Comparison of ENCODE assay signal across 1 cellular context in genomic region chr20:324177-325042, GRCh38.
TF ChIP-seq lines count a peak whose summit lies in the region.

No MANE protein-coding gene starts in this region.

TF ChIP-seq in HepG2, 621 proteins besides CTCF, POLR2A, EP300 and RAD21 (continued from another document and continues in another):
- TF ChIP-seq ZNF687 (CRISPR knock-in tag; IDR thresholded peaks at IDR 0.05) (peak; percentile 98), BCLAF1 (IDR thresholded peaks at IDR 0.05) (no peak), JUN (CRISPR knock-in tag; IDR thresholded peaks at IDR 0.05) (peak; percentile 93), ZNF205 (CRISPR knock-in tag; IDR thresholded peaks at IDR 0.05) (peak; percentile 88), NPAS2 (CRISPR knock-in tag; IDR thresholded peaks at IDR 0.05; ENCODE audit: borderline replicate concordance) (no peak), ZNF800 (CRISPR knock-in tag; IDR thresholded peaks at IDR 0.05) (peak; percentile 86), RBM39 (IDR thresholded peaks at IDR 0.05; ENCODE audit: low read depth, low read length, poor library complexity, severe bottlenecking) (peak; percentile 92), MED1 (CRISPR knock-in tag; IDR thresholded peaks at IDR 0.05) (peak; percentile 95), ZNF451 (CRISPR knock-in tag; IDR thresholded peaks at IDR 0.05) (peak; percentile 99), NR3C1 (CRISPR knock-in tag; IDR thresholded peaks at IDR 0.05) (no peak), ZBTB20 (CRISPR knock-in tag; IDR thresholded peaks at IDR 0.05; ENCODE audit: borderline replicate concordance, low read depth) (peak; percentile 92), RFX1 (IDR thresholded peaks at IDR 0.05) (no peak), ATM (IDR thresholded peaks at IDR 0.05; ENCODE audit: borderline replicate concordance) (no peak), HES4 (CRISPR knock-in tag; IDR thresholded peaks at IDR 0.05; ENCODE audit: borderline replicate concordance) (peak; percentile 78), ZNF18 (CRISPR knock-in tag; IDR thresholded peaks at IDR 0.05; ENCODE audit: insufficient replicate concordance) (peak; percentile 93), MED8 (CRISPR knock-in tag; IDR thresholded peaks at IDR 0.05; ENCODE audit: insufficient replicate concordance) (peak; percentile 93), RBM22 (optimal IDR thresholded peaks at IDR 0.05; ENCODE audit: low read length) (peak; percentile 53), TFAP4 (IDR thresholded peaks at IDR 0.05; ENCODE audit: borderline replicate concordance, low read depth) (peak; percentile 69; the same call in 1 of the 2 replicates), ZNF569 (CRISPR knock-in tag; IDR thresholded peaks at IDR 0.05; ENCODE audit: borderline replicate concordance) (peak; percentile 97; the same call in 1 of the 2 replicates), NBN (conservative IDR thresholded peaks at IDR 0.05) (no peak), ZSCAN31 (CRISPR knock-in tag; IDR thresholded peaks at IDR 0.05; ENCODE audit: low read depth) (peak; percentile 95), DMTF1 (CRISPR knock-in tag; IDR thresholded peaks at IDR 0.05) (peak; percentile 88; the same call in 1 of the 2 replicates), ATF4 (CRISPR knock-in tag; IDR thresholded peaks at IDR 0.05) (peak in 1 of 2 experiments; percentile 86; a peak in 2 of 4 replicates), MXD3 (CRISPR knock-in tag; IDR thresholded peaks at IDR 0.05) (peak; percentile 100), ZNF552 (CRISPR knock-in tag; IDR thresholded peaks at IDR 0.05; ENCODE audit: borderline replicate concordance) (peak; percentile 94), ZBTB10 (CRISPR knock-in tag; IDR thresholded peaks at IDR 0.05; ENCODE audit: borderline replicate concordance) (peak; percentile 88), MTF2 (CRISPR knock-in tag; IDR thresholded peaks at IDR 0.05; ENCODE audit: borderline replicate concordance) (peak; percentile 98; the same call in 1 of the 2 replicates), ZBTB21 (CRISPR knock-in tag; IDR thresholded peaks at IDR 0.05) (no peak), SUZ12 (IDR thresholded peaks at IDR 0.05; ENCODE audit: low read depth, low read length) (no peak), YEATS2 (CRISPR knock-in tag; IDR thresholded peaks at IDR 0.05; ENCODE audit: borderline replicate concordance) (peak; percentile 71), GLI4 (CRISPR knock-in tag; IDR thresholded peaks at IDR 0.05; ENCODE audit: borderline replicate concordance) (no peak), TRAFD1 (CRISPR knock-in tag; IDR thresholded peaks at IDR 0.05; ENCODE audit: borderline replicate concordance) (peak; percentile 97), ZBTB49 (CRISPR knock-in tag; IDR thresholded peaks at IDR 0.05; ENCODE audit: borderline replicate concordance) (peak; percentile 95)
